In genomic region chr12:53625946-53626701, GRCh38 we compare ENCODE assay signal across 8 cellular contexts. TPM values are rescaled to one million over a fixed set of nuclear protein-coding genes. Genes with fewer than 3 reads are reported as not detected.
DNase-seq lines count a peak whose midpoint lies in the region; ATAC-seq lines count a peak whose summit lies in the region.

Gene ATF7 (minus strand): TSS chr12:53626382. CDS start chr12:53601000, 25,382 bp downstream.

- peak within 1 kb of the TSS; percentile 97 for H3K4me3 Mint-ChIP-seq in dendritic cell treated with granulocyte-macrophage colony-stimulating factor and Interleukin-4, amounts not matched to agents 40 ng/mL and 50 ng/mL, for 4 days

- no peaks in the 10 kb centered on the region for H3K27me3 Mint-ChIP-seq in dendritic cell treated with granulocyte-macrophage colony-stimulating factor and Interleukin-4, amounts not matched to agents 40 ng/mL and 50 ng/mL, for 4 days

- no peaks in the 10 kb centered on the region for H3K9me3 Mint-ChIP-seq in dendritic cell treated with granulocyte-macrophage colony-stimulating factor and Interleukin-4, amounts not matched to agents 40 ng/mL and 50 ng/mL, for 4 days

- H3K36me3 Mint-ChIP-seq in dendritic cell treated with granulocyte-macrophage colony-stimulating factor and Interleukin-4, amounts not matched to agents 40 ng/mL and 50 ng/mL, for 4 days (ENCODE audit: low read depth), result peaks cover 20% of the 10 kb centered on the region

- ATAC-seq in GM19372 (IDR thresholded peaks at IDR 0.05; ENCODE audit: low read depth, unreplicated experiment) (peak; percentile 97), HG03558 (IDR thresholded peaks at IDR 0.05; ENCODE audit: extremely low read depth, unreplicated experiment) (peak; percentile 83), left lobe of liver (peak; percentile 92)

- peaks cover 35% of the 10 kb centered on the region for H3K4me1 Mint-ChIP-seq in dendritic cell treated with granulocyte-macrophage colony-stimulating factor and Interleukin-4, amounts not matched to agents 40 ng/mL and 50 ng/mL, for 4 days (ENCODE audit: low read depth)

- peak within 1 kb of the TSS; percentile 89 for H3K27ac Mint-ChIP-seq in dendritic cell treated with granulocyte-macrophage colony-stimulating factor and Interleukin-4, amounts not matched to agents 40 ng/mL and 50 ng/mL, for 4 days

- DNase-seq in C1 segment of cervical spinal cord (lab: John Stamatoyannopoulos, UW), result peak; percentile 98 to 100 (median 100)
- DNase-seq in NCI-H748 treated with DMSO at 0.1 percent for 48 hours (lab: John Stamatoyannopoulos, UW), result peak; percentile 97
- DNase-seq in activated CD4-positive, alpha-beta T cell treated with anti-CD3 and anti-CD28 coated beads, Interleukin-2, amount 50 U/mL, for 24 hours (ENCODE audit: low read depth in 1 of 2, low spot score in 1 of 2), result peak; percentile 98 to 99
- peak; percentile 99 for DNase-seq in left lobe of liver (ENCODE audit: low spot score)
- peak; percentile 98 for DNase-seq in stimulated activated CD4-positive, alpha-beta T cell treated with anti-CD3 and anti-CD28 coated beads, Interleukin-2, amount 100 ng/mL, for 4 hours (ENCODE audit: low read depth)

- intact Hi-C loops in dendritic cell treated with granulocyte-macrophage colony-stimulating factor and Interleukin-4, amounts not matched to agents 40 ng/mL and 50 ng/mL, for 4 days (cut with micrococcal nuclease), result loop anchor here (1.0 kb wide), 2 partner anchors 8 to 50 kb away; partner anchors contain the start of gene ATP5MC2

RNA-seq across cellular contexts. Expression of gene ATF7, which starts in this region (rescaled TPM):
- 18.1 TPM for total RNA-seq in left lobe of liver

Comparison
In these comparisons a context has a peak if more than half of its experiments do, and no peak if none do; other contexts are left out.
1. Peak in every context shown above with its lines: DNase-seq and ATAC-seq.